ENCODE assay signal across 10 cellular contexts in the genomic region with DNA sequence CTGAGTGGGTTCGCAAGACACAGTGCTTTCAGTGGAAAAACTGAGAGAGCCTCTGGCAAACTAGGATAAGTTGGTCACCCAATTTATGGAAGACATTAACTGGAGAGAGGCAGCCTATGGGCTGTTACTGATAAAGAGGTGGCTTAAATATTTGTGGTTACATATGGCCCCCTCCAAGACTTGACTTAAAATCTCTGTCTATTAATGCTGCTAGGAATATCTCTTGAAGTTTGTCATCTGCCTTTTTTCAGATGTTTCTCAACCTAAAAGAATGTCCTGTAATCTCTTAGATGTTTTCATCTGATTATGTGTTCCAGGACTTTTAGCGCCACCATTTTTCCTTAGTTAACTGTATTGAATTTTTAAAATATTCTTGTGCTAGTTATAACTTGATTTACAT.
"Had no signal": no experiment of that assay in that cellular context is flagged by ENCODE, and none has a peak within 500 bp of the region (broad histone marks: within the 10 kb centered on the region; RNA-seq: fewer than 3 reads in every experiment).

No MANE protein-coding gene starts in this region.

- H3K4me3 ChIP-seq: ascending aorta, colonic mucosa, prostate gland had no signal

- H3K27me3 ChIP-seq: ascending aorta, colonic mucosa had no signal

- H3K27ac ChIP-seq: ascending aorta, colonic mucosa, prostate gland had no signal

- H3K4me1 ChIP-seq: ascending aorta, colonic mucosa, prostate gland had no signal

- DNase-seq: activated CD4-positive, alpha-beta T cell treated with anti-CD3 and anti-CD28 coated beads, Interleukin-2, amount 10 ng/mL, durations not matched to agents 24 days and 14 days; activated CD8-positive, alpha-beta memory T cell treated with anti-CD3 and anti-CD28 coated beads, Interleukin-2, amount 50 U/mL, for 48 hours; colonic mucosa; occipital lobe; right cardiac atrium; small intestine; stimulated activated naive CD8-positive, alpha-beta T cell treated with anti-CD3 and anti-CD28 coated beads, Interleukin-15, Interleukin-2, amounts not matched to agents 100 U/mL and 50 U/mL, for 24 hours; T-helper 2 cell had no signal

- H3K36me3 ChIP-seq: colonic mucosa had no signal

- H3K9me3 ChIP-seq: ascending aorta, colonic mucosa, prostate gland had no signal
